Comparison of ENCODE assay signal across 6 cellular contexts in the genomic region with DNA sequence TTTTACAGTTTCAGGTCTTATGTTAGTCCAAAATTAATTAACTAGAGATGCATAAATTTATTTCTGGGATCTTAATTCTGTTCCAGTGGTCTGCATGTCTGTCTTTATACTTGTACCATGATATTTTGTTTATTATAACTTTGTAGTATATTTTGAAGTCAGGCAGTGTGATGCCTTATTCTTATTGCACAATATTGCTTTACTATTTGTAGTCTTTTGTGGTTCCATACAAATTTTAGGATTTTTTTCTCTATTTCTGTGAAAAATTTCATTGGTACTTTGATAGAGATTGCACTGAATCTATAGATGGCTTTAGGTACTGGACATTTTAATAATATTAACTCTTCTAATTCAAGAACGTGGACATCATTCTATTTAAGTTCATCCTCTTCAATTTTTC.
"Had no signal": no experiment of that assay in that cellular context is flagged by ENCODE, and none has a peak within 500 bp of the region (broad histone marks: within the 10 kb centered on the region; RNA-seq: fewer than 3 reads in every experiment).

No MANE protein-coding gene starts in this region.

- FAIRE-seq: HTR-8/SVneo had no signal

- H3K27ac ChIP-seq: HL-60, KMS-11 had no signal

- DNase-seq: IMR-90, KBM-7, KG1 had no signal

- H3K4me2 ChIP-seq: KMS-11 had no signal

- H3K9ac ChIP-seq: KMS-11 had no signal
